9 cellular contexts compared by ENCODE assay signal in genomic region chr2:40240067-40240466, GRCh38.
DNase-seq lines count a peak whose midpoint lies in the region; ATAC-seq and TF ChIP-seq lines count a peak whose summit lies in the region.
"Had no signal": no experiment of that assay in that cellular context is flagged by ENCODE, and none has a peak within 500 bp of the region (broad histone marks: within the 10 kb centered on the region; RNA-seq: fewer than 3 reads in every experiment).

No MANE protein-coding gene starts in this region.

- ATAC-seq in HG03139 (IDR thresholded peaks at IDR 0.05; ENCODE audit: unreplicated experiment), result no peak
- ATAC-seq in GM23338, result no peak
- ATAC-seq in GM21515 (IDR thresholded peaks at IDR 0.05; ENCODE audit: unreplicated experiment), result no peak
- ATAC-seq: effector memory CD8-positive, alpha-beta T cell had no signal

- H3K4me1 ChIP-seq in BLaER1, result peaks cover 46% of the 10 kb centered on the region
- peaks cover 33 to 48% (median 43%) of the 10 kb centered on the region in 4 donors for H3K4me1 ChIP-seq in esophagus muscularis mucosa
- H3K4me1 ChIP-seq in GM23338 (ENCODE audit: insufficient read depth), result peaks cover 18% of the 10 kb centered on the region

- peaks cover 2% of the 10 kb centered on the region for H3K27me3 Mint-ChIP-seq in GM23338 (ENCODE audit: insufficient read depth, low read depth, poor library complexity)
- H3K27me3 Mint-ChIP-seq: effector memory CD8-positive, alpha-beta T cell had no signal

- 3% methylated on average over 5 of the region's 5 CpGs for WGBS in esophagus muscularis mucosa

- TF ChIP-seq POLR2A in esophagus muscularis mucosa (IDR thresholded peaks at IDR 0.05; ENCODE audit: low read depth), result no peak

- in situ Hi-C loops in GM13976 (cut with MboI; ENCODE audit: low sequenced_read_pairs, unreplicated experiment), result no loop called here

- H3K9ac ChIP-seq in BLaER1, result no peak overlapping the region

- H3K4me2 ChIP-seq in BLaER1, result peak overlapping the region; percentile 58
- H3K4me2 ChIP-seq in GM23338, result no peak overlapping the region

- peaks cover 25% of the 10 kb centered on the region for H3K9me3 ChIP-seq in BLaER1
- no peaks in the 10 kb centered on the region for H3K9me3 ChIP-seq in esophagus muscularis mucosa

- H3K4me1 Mint-ChIP-seq in GM23338, result peaks cover 26% of the 10 kb centered on the region

- no peaks in the 10 kb centered on the region for H3K9me2 ChIP-seq in GM23338 (ENCODE audit: insufficient read depth)

- H2AFZ ChIP-seq in GM23338, result no peak overlapping the region

- H3K27me3 ChIP-seq in BLaER1 (no peaks in the 10 kb centered on the region), esophagus muscularis mucosa (no peaks in the 10 kb centered on the region), GM23338 (ENCODE audit: insufficient read depth) (no peaks in the 10 kb centered on the region)

- no peak for TF ChIP-seq EP300 in esophagus muscularis mucosa (IDR thresholded peaks at IDR 0.05)

- no peak overlapping the region for H3K4me3 ChIP-seq in BLaER1
- H3K4me3 ChIP-seq in esophagus muscularis mucosa, result peak overlapping the region in 2 of 4 donors; percentile 3 to 5
- H3K4me3 ChIP-seq in GM23338, result no peak overlapping the region

- TF ChIP-seq CTCF in esophagus muscularis mucosa (IDR thresholded peaks at IDR 0.05), result no peak
- no peak for TF ChIP-seq CTCF in GM23338 (conservative IDR thresholded peaks at IDR 0.05; ENCODE audit: low read depth in 2 of 2)
- no peak for TF ChIP-seq CTCF in GM13976 (IDR thresholded peaks at IDR 0.05; ENCODE audit: borderline replicate concordance, control extremely low read depth, extremely low read depth, insufficient read depth, missing control alignments)

- H3K27ac ChIP-seq in BLaER1, result 0 out of 2 replicates have a peak overlapping the region, but pooled peaks have one; percentile 35
- H3K27ac ChIP-seq in esophagus muscularis mucosa (replicated peaks in 1 of 4), result peak overlapping the region; percentile 63 to 77 (median 70)
- H3K27ac ChIP-seq in GM23338 (ENCODE audit: low read depth), result no peak overlapping the region

- H3K79me2 ChIP-seq in GM23338 (replicated peaks; ENCODE audit: insufficient read depth), result no peaks in the 10 kb centered on the region

- H3K27ac Mint-ChIP-seq in GM23338, result no peak overlapping the region
- H3K27ac Mint-ChIP-seq: effector memory CD8-positive, alpha-beta T cell had no signal

- H3F3A ChIP-seq in GM23338 (replicated peaks; ENCODE audit: low read depth), result no peaks in the 10 kb centered on the region

- peaks cover 4% of the 10 kb centered on the region; the same call in 2 of the 3 replicates for H3K9me3 Mint-ChIP-seq in GM23338

- intact Hi-C loops in esophagus muscularis mucosa (cut with DNase I), result loop anchor here (10.0 kb wide), 2 partner anchors 125 to 215 kb away; partner anchors contain the start of gene SLC8A1

- no peaks in the 10 kb centered on the region for H3K36me3 ChIP-seq in BLaER1
- no peaks in the 10 kb centered on the region for H3K36me3 ChIP-seq in esophagus muscularis mucosa
- H3K36me3 ChIP-seq in GM23338 (ENCODE audit: insufficient read depth), result no peaks in the 10 kb centered on the region

- H4K20me1 ChIP-seq in BLaER1, result no peaks in the 10 kb centered on the region
- H4K20me1 ChIP-seq in GM23338 (replicated peaks; ENCODE audit: insufficient read depth), result no peaks in the 10 kb centered on the region

- no peak overlapping the region for H3K4me3 Mint-ChIP-seq in GM23338
- H3K4me3 Mint-ChIP-seq: effector memory CD8-positive, alpha-beta T cell had no signal

- peak; percentile 65 for DNase-seq in NCI-H2196 treated with DMSO at 0.1 percent for 48 hours (lab: John Stamatoyannopoulos, UW; ENCODE audit: unreplicated experiment)
- peak; percentile 95 for DNase-seq in esophagus muscularis mucosa (ENCODE audit: extremely low spot score)
- DNase-seq in non-pigmented ciliary epithelial cell (ENCODE audit: low read depth), result peak; percentile 92
- no peak for DNase-seq in GM23338 (ENCODE audit: low spot score)
- no peak for DNase-seq in GM13976 (ENCODE audit: low spot score)
- DNase-seq: effector memory CD8-positive, alpha-beta T cell had no signal

- H3K36me3 Mint-ChIP-seq in GM23338 (ENCODE audit: low read depth), result peaks cover 4% of the 10 kb centered on the region; the same call in 2 of the 3 replicates

TF ChIP-seq in GM23338, 12 proteins besides CTCF, POLR2A, EP300 and RAD21 (continues in another document):
- TF ChIP-seq POLR2AphosphoS5 (IDR thresholded peaks at IDR 0.05; ENCODE audit: low read depth) (no peak), EZH2 (IDR thresholded peaks at IDR 0.05; ENCODE audit: low read depth, unreplicated experiment) (no peak), JUNB (IDR thresholded peaks at IDR 0.05; ENCODE audit: unreplicated experiment) (no peak), EZH2phosphoT487 (IDR thresholded peaks at IDR 0.05; ENCODE audit: unreplicated experiment) (no peak), STAT1 (IDR thresholded peaks at IDR 0.05; ENCODE audit: unreplicated experiment) (no peak), CREB1 (CRISPR knock-in tag; IDR thresholded peaks at IDR 0.05; ENCODE audit: low read depth) (no peak), NANOG (IDR thresholded peaks at IDR 0.05; ENCODE audit: borderline replicate concordance) (no peak), ZNF331 (CRISPR knock-in tag; IDR thresholded peaks at IDR 0.05; ENCODE audit: low read depth) (no peak)
- TF ChIP-seq, protein P1, sequence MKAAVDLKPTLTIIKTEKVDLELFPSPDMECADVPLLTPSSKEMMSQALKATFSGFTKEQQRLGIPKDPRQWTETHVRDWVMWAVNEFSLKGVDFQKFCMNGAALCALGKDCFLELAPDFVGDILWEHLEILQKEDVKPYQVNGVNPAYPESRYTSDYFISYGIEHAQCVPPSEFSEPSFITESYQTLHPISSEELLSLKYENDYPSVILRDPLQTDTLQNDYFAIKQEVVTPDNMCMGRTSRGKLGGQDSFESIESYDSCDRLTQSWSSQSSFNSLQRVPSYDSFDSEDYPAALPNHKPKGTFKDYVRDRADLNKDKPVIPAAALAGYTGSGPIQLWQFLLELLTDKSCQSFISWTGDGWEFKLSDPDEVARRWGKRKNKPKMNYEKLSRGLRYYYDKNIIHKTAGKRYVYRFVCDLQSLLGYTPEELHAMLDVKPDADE (IDR thresholded peaks at IDR 0.05), result no peak
- TF ChIP-seq, protein P2, sequence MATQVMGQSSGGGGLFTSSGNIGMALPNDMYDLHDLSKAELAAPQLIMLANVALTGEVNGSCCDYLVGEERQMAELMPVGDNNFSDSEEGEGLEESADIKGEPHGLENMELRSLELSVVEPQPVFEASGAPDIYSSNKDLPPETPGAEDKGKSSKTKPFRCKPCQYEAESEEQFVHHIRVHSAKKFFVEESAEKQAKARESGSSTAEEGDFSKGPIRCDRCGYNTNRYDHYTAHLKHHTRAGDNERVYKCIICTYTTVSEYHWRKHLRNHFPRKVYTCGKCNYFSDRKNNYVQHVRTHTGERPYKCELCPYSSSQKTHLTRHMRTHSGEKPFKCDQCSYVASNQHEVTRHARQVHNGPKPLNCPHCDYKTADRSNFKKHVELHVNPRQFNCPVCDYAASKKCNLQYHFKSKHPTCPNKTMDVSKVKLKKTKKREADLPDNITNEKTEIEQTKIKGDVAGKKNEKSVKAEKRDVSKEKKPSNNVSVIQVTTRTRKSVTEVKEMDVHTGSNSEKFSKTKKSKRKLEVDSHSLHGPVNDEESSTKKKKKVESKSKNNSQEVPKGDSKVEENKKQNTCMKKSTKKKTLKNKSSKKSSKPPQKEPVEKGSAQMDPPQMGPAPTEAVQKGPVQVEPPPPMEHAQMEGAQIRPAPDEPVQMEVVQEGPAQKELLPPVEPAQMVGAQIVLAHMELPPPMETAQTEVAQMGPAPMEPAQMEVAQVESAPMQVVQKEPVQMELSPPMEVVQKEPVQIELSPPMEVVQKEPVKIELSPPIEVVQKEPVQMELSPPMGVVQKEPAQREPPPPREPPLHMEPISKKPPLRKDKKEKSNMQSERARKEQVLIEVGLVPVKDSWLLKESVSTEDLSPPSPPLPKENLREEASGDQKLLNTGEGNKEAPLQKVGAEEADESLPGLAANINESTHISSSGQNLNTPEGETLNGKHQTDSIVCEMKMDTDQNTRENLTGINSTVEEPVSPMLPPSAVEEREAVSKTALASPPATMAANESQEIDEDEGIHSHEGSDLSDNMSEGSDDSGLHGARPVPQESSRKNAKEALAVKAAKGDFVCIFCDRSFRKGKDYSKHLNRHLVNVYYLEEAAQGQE (IDR thresholded peaks at IDR 0.05; ENCODE audit: unreplicated experiment), result no peak

Comparison
In these comparisons a context has a peak if more than half of its experiments do, and no peak if none do; other contexts are left out.
1. DNase-seq: peak in NCI-H2196 treated with DMSO at 0.1 percent for 48 hours (single experiment), esophagus muscularis mucosa (single experiment) and non-pigmented ciliary epithelial cell (single experiment); none in GM23338 (single experiment) and GM13976 (single experiment).